Comparison of ENCODE assay signal across 10 cellular contexts in the genomic region with DNA sequence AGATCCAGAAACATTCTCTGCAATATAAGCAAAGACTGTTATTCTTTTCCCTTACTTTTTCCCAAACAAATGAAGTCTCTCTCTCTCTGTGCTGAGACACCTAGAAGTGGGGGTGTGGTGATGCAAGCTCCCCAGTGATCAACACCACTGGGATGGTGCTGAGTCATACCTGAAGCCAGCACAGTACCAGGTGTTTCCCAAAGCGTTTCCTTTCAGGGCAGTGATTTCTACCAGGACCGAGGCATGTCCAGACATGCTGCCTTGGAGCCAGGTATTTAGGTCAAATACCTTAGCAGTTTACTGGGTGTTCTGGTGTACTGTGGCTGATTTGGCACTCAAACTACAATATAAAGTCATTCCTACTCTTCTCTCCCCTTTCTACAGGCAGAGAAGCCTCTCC.
A peak's percentile ranks its signal among the peaks of the same experiment; 100 is the strongest.
DNase-seq lines count a peak whose midpoint lies in the region; ATAC-seq, FAIRE-seq and TF ChIP-seq lines count a peak whose summit lies in the region.
"Had no signal": no experiment of that assay in that cellular context is flagged by ENCODE, and none has a peak within 500 bp of the region (broad histone marks: within the 10 kb centered on the region; RNA-seq: fewer than 3 reads in every experiment).

No MANE protein-coding gene starts in this region.

- DNase-seq in keratinocyte (ENCODE audit: low read depth, low spot score) (peak; percentile 92), Kasumi-1 (lab: John Stamatoyannopoulos, UW) (no peak), NCI-H524 treated with DMSO at 0.1 percent for 48 hours (lab: John Stamatoyannopoulos, UW) (no peak), COR-L47 (lab: John Stamatoyannopoulos, UW) (no peak), RKO (ENCODE audit: low spot score) (no peak)
- DNase-seq: CD4-positive, alpha-beta memory T cell; colonic mucosa had no signal

- no peak for TF ChIP-seq CTCF in keratinocyte (optimal IDR thresholded peaks at IDR 0.05 in 1 of 3, IDR thresholded peaks at IDR 0.05 in 1 of 3, conservative IDR thresholded peaks at IDR 0.05 in 1 of 3; ENCODE audit: extremely low read depth in 1 of 3, insufficient read depth in 2 of 3, low read length in 3 of 3)

- no peaks in the 10 kb centered on the region for H3K36me3 ChIP-seq in keratinocyte (ENCODE audit: control insufficient read depth in 2 of 2, extremely low read depth in 1 of 2, insufficient read depth in 2 of 2, low read length in 2 of 2)
- H3K36me3 ChIP-seq: colonic mucosa had no signal

- no peaks in the 10 kb centered on the region for H4K20me1 ChIP-seq in keratinocyte (ENCODE audit: control insufficient read depth, extremely low read depth, insufficient read depth, low read length)

- peak; percentile 72 for ATAC-seq in GM18517 (IDR thresholded peaks at IDR 0.05; ENCODE audit: unreplicated experiment)
- ATAC-seq in GM21825 (IDR thresholded peaks at IDR 0.05; ENCODE audit: unreplicated experiment), result peak; percentile 87
- peak; percentile 97 for ATAC-seq in HG03565 (IDR thresholded peaks at IDR 0.05; ENCODE audit: unreplicated experiment)

- H2AFZ ChIP-seq in keratinocyte (ENCODE audit: control insufficient read depth, low read length), result peak overlapping the region; percentile 34

- H3K9me3 ChIP-seq in keratinocyte (ENCODE audit: control insufficient read depth, low read depth, low read length), result no peaks in the 10 kb centered on the region
- H3K9me3 ChIP-seq: colonic mucosa had no signal

- peak overlapping the region; percentile 36 for H3K27ac ChIP-seq in keratinocyte (ENCODE audit: control insufficient read depth, insufficient read depth, low read length)
- H3K27ac ChIP-seq: colonic mucosa had no signal

- peak; percentile 98 for FAIRE-seq in keratinocyte (lab: Jason Lieb, UNC)

- H3K4me2 ChIP-seq in keratinocyte (ENCODE audit: control insufficient read depth, extremely low read depth, insufficient read depth, low read depth, low read length), result peak overlapping the region; percentile 44

- no peaks in the 10 kb centered on the region for H3K27me3 ChIP-seq in keratinocyte (ENCODE audit: control insufficient read depth, extremely low read depth, insufficient read depth, low read length)
- H3K27me3 ChIP-seq: colonic mucosa had no signal

- H3K4me3 ChIP-seq in keratinocyte (ENCODE audit: control insufficient read depth in 2 of 3, extremely low read depth in 1 of 3, insufficient read depth in 2 of 3, low read depth in 1 of 3, low read length in 3 of 3), result no peak overlapping the region
- H3K4me3 ChIP-seq: colonic mucosa had no signal

- no peaks in the 10 kb centered on the region for H3K79me2 ChIP-seq in keratinocyte (ENCODE audit: control insufficient read depth, insufficient read depth, low read length)

- no peak overlapping the region for H3K9ac ChIP-seq in keratinocyte (ENCODE audit: control insufficient read depth, extremely low read depth, insufficient read depth, low read length)

- H3K9me1 ChIP-seq in keratinocyte (ENCODE audit: control insufficient read depth, extremely low read depth, insufficient read depth, low read length), result no peaks in the 10 kb centered on the region

- H3K4me1 ChIP-seq in keratinocyte (ENCODE audit: control insufficient read depth, extremely low read depth, insufficient read depth, low read length), result peaks cover 17% of the 10 kb centered on the region
- H3K4me1 ChIP-seq: colonic mucosa had no signal

- dilution Hi-C loops in keratinocyte (cut with MboI; ENCODE audit: extremely low pct_ligation_motif_present, low sequenced_read_pairs), result no loop called here
